1 cellular context compared by ENCODE assay signal in genomic region chr1:172360511-172360910, GRCh38.
A peak's percentile ranks its signal among the peaks of the same experiment; 100 is the strongest.
TF ChIP-seq lines count a peak whose summit lies in the region.

No MANE protein-coding gene starts in this region.

TF ChIP-seq in HepG2, 621 proteins besides CTCF, POLR2A, EP300 and RAD21 (continued from another document and continues in another):
- TF ChIP-seq THRA (CRISPR knock-in tag; IDR thresholded peaks at IDR 0.05; ENCODE audit: borderline replicate concordance) (peak; percentile 71; the same call in 1 of the 2 replicates), ZBTB7B (CRISPR knock-in tag; IDR thresholded peaks at IDR 0.05) (peak; percentile 80), SNRNP70 (IDR thresholded peaks at IDR 0.05; ENCODE audit: low read depth, low read length) (no peak), KMT2A (CRISPR knock-in tag; IDR thresholded peaks at IDR 0.05) (no peak), ZSCAN30 (CRISPR knock-in tag; IDR thresholded peaks at IDR 0.05) (no peak), HDAC2 (CRISPR knock-in tag; IDR thresholded peaks at IDR 0.05) (peak; percentile 80), SIX4 (CRISPR knock-in tag; IDR thresholded peaks at IDR 0.05) (peak; percentile 41; the same call in 1 of the 2 replicates), REPIN1 (CRISPR knock-in tag; IDR thresholded peaks at IDR 0.05; ENCODE audit: borderline replicate concordance, low read depth) (peak; percentile 72; the same call in 1 of the 2 replicates), ZGPAT (CRISPR knock-in tag; IDR thresholded peaks at IDR 0.05) (peak; percentile 55), ISL2 (CRISPR knock-in tag; IDR thresholded peaks at IDR 0.05) (peak; percentile 83), CEBPG (CRISPR knock-in tag; IDR thresholded peaks at IDR 0.05) (peak; percentile 90), KAT8 (CRISPR knock-in tag; IDR thresholded peaks at IDR 0.05) (peak; percentile 34; the same call in 1 of the 2 replicates), MIER3 (CRISPR knock-in tag; IDR thresholded peaks at IDR 0.05; ENCODE audit: borderline replicate concordance) (peak; percentile 51; the same call in 1 of the 2 replicates), POGZ (CRISPR knock-in tag; IDR thresholded peaks at IDR 0.05) (peak; percentile 44; the same call in 1 of the 2 replicates), TBX3 (IDR thresholded peaks at IDR 0.05; ENCODE audit: borderline replicate concordance) (peak; percentile 90), RXRB (CRISPR knock-in tag; IDR thresholded peaks at IDR 0.05; ENCODE audit: borderline replicate concordance) (peak; percentile 77), SKIL (CRISPR knock-in tag; IDR thresholded peaks at IDR 0.05; ENCODE audit: borderline replicate concordance) (peak; percentile 32; the same call in 1 of the 2 replicates), SOX6 (IDR thresholded peaks at IDR 0.05) (no peak), SOX6 (CRISPR knock-in tag; IDR thresholded peaks at IDR 0.05) (peak; percentile 96), ZNF609 (CRISPR knock-in tag; IDR thresholded peaks at IDR 0.05; ENCODE audit: borderline replicate concordance) (peak; percentile 89), KDM6A (CRISPR knock-in tag; IDR thresholded peaks at IDR 0.05; ENCODE audit: low read depth) (0 out of 2 replicates have a peak, but pooled peaks have one; percentile 42), TCF7 (IDR thresholded peaks at IDR 0.05; ENCODE audit: low read depth) (peak; percentile 69), PATZ1 (CRISPR knock-in tag; IDR thresholded peaks at IDR 0.05) (peak; percentile 57), CSRNP1 (CRISPR knock-in tag; IDR thresholded peaks at IDR 0.05) (no peak), KLF16 (CRISPR knock-in tag; IDR thresholded peaks at IDR 0.05) (0 out of 4 replicates have a peak, but pooled peaks of 1 of the 2 experiments have one; percentile 35), CEBPB (IDR thresholded peaks at IDR 0.05; ENCODE audit: borderline replicate concordance, low read depth, low read length) (peak; percentile 93), HNF4A (CRISPR knock-in tag; IDR thresholded peaks at IDR 0.05) (peak; percentile 57), ZNF501 (CRISPR knock-in tag; IDR thresholded peaks at IDR 0.05) (no peak), SNAI1 (CRISPR knock-in tag; IDR thresholded peaks at IDR 0.05; ENCODE audit: borderline replicate concordance) (no peak), TEAD3 (CRISPR knock-in tag; optimal IDR thresholded peaks at IDR 0.05; ENCODE audit: borderline replicate concordance) (peak; percentile 97), PHF8 (CRISPR knock-in tag; IDR thresholded peaks at IDR 0.05) (no peak), ATF1 (CRISPR knock-in tag; IDR thresholded peaks at IDR 0.05) (no peak), SIX1 (CRISPR knock-in tag; IDR thresholded peaks at IDR 0.05; ENCODE audit: borderline replicate concordance) (0 out of 2 replicates have a peak, but pooled peaks have one; percentile 66), SIN3A (IDR thresholded peaks at IDR 0.05; ENCODE audit: borderline replicate concordance, low read depth, low read length) (no peak), KDM3A (CRISPR knock-in tag; IDR thresholded peaks at IDR 0.05; ENCODE audit: low read depth) (peak; percentile 44; the same call in 1 of the 2 replicates), BRF2 (CRISPR knock-in tag; IDR thresholded peaks at IDR 0.05) (no peak), SP5 (CRISPR knock-in tag; IDR thresholded peaks at IDR 0.05; ENCODE audit: borderline replicate concordance, low read depth) (0 out of 2 replicates have a peak, but pooled peaks have one; percentile 20), ZBTB20 (CRISPR knock-in tag; IDR thresholded peaks at IDR 0.05; ENCODE audit: borderline replicate concordance, low read depth) (0 out of 2 replicates have a peak, but pooled peaks have one; percentile 67), MIER2 (CRISPR knock-in tag; IDR thresholded peaks at IDR 0.05) (0 out of 2 replicates have a peak, but pooled peaks have one; percentile 30), GATAD2A (CRISPR knock-in tag; IDR thresholded peaks at IDR 0.05) (peak; percentile 84), PAXIP1 (CRISPR knock-in tag; conservative IDR thresholded peaks at IDR 0.05) (peak; percentile 73), DNMT3B (CRISPR knock-in tag; conservative IDR thresholded peaks at IDR 0.05) (no peak), YEATS2 (CRISPR knock-in tag; IDR thresholded peaks at IDR 0.05; ENCODE audit: borderline replicate concordance) (no peak), GATAD1 (CRISPR knock-in tag; IDR thresholded peaks at IDR 0.05) (0 out of 2 replicates have a peak, but pooled peaks have one; percentile 26), FOXO1 (CRISPR knock-in tag; IDR thresholded peaks at IDR 0.05) (peak; percentile 62)
